Comparison of ENCODE assay signal across 8 cellular contexts in genomic region chr1:155974208-155975165, GRCh38. TPM values are rescaled to one million over a fixed set of nuclear protein-coding genes. Genes with fewer than 3 reads are reported as not detected.
DNase-seq lines count a peak whose midpoint lies in the region; ATAC-seq and TF ChIP-seq lines count a peak whose summit lies in the region.

No MANE protein-coding gene starts in this region.

- TF ChIP-seq CTCF in AG04450 (IDR thresholded peaks at IDR 0.05; ENCODE audit: low read depth, low read length) (no peak), astrocyte of the cerebellum (IDR thresholded peaks at IDR 0.05; ENCODE audit: low read depth, low read length, missing control alignments) (no peak), vagina (IDR thresholded peaks at IDR 0.05) (no peak), BE2C (IDR thresholded peaks at IDR 0.05; ENCODE audit: low read depth, low read length) (no peak)

- no peak overlapping the region for H4K91ac ChIP-seq in mesenchymal stem cell (ENCODE audit: low read length)

- H2BK15ac ChIP-seq in mesenchymal stem cell (ENCODE audit: low read depth, poor library complexity, severe bottlenecking): no peak overlapping the region

- H3K4me3 ChIP-seq in AG04450 (ENCODE audit: low read depth, low read length) (peak overlapping the region; percentile 85), astrocyte of the cerebellum (ENCODE audit: low read depth, low read length) (peak overlapping the region; percentile 89), mesenchymal stem cell (ENCODE audit: insufficient read depth in 1 of 2, low read depth in 1 of 2, low read length in 2 of 2) (peak overlapping the region in 1 of 2 experiments; percentile 92), vagina (peak overlapping the region; percentile 85 to 87), BE2C (ENCODE audit: low read depth, low read length) (no peak overlapping the region)

- WGBS in mesenchymal stem cell: 73% methylated on average over 14 of the region's 15 CpGs

- no peak overlapping the region for H2AFZ ChIP-seq in mesenchymal stem cell (ENCODE audit: low read depth, low read length)

- H3K4me1 ChIP-seq in mesenchymal stem cell (ENCODE audit: control insufficient read depth, insufficient read depth, low read depth, low read length): peaks cover 47% of the 10 kb centered on the region
- peaks cover 89% of the 10 kb centered on the region for H3K4me1 ChIP-seq in vagina
- H3K4me1 ChIP-seq in BE2C: peaks cover 3% of the 10 kb centered on the region

- H3K14ac ChIP-seq in mesenchymal stem cell (ENCODE audit: low read length in 2 of 2): peak overlapping the region in 1 of 2 experiments; percentile 91

- intact Hi-C loops in vagina (cut with DNase I): no loop called here

- no peak overlapping the region for H4K8ac ChIP-seq in mesenchymal stem cell (ENCODE audit: low read length)

- no peak overlapping the region for H3K23ac ChIP-seq in mesenchymal stem cell (ENCODE audit: low read length in 2 of 2)

- ATAC-seq in HG03095 (IDR thresholded peaks at IDR 0.05; ENCODE audit: unreplicated experiment): no peak

- H2BK12ac ChIP-seq in mesenchymal stem cell (ENCODE audit: low read length in 2 of 2): no peak overlapping the region

- peak overlapping the region; percentile 91 for H2AK5ac ChIP-seq in mesenchymal stem cell (ENCODE audit: low read length, severe bottlenecking)

- H3K36me3 ChIP-seq in mesenchymal stem cell (ENCODE audit: control insufficient read depth in 1 of 2, insufficient read depth in 2 of 2, low read depth in 1 of 2, low read length in 2 of 2): peaks cover 9 to 31% of the 10 kb centered on the region in 2 experiments
- H3K36me3 ChIP-seq in vagina: no peaks in the 10 kb centered on the region
- H3K36me3 ChIP-seq in BE2C: no peaks in the 10 kb centered on the region

- H3K4me2 ChIP-seq in mesenchymal stem cell (ENCODE audit: low read length, poor library complexity, severe bottlenecking): peak overlapping the region; percentile 20

- no peak for TF ChIP-seq POLR2A in vagina (IDR thresholded peaks at IDR 0.05)

- H3K9me3 ChIP-seq in AG04450 (ENCODE audit: control insufficient read depth, insufficient read depth, low read length) (peaks cover 3% of the 10 kb centered on the region; the same call in 1 of the 2 replicates), mesenchymal stem cell (ENCODE audit: control insufficient read depth, low read length) (no peaks in the 10 kb centered on the region), vagina (no peaks in the 10 kb centered on the region), BE2C (no peaks in the 10 kb centered on the region)

- peak overlapping the region; percentile 21 for H3K27ac ChIP-seq in AG04450 (ENCODE audit: low read depth, low read length)
- H3K27ac ChIP-seq in mesenchymal stem cell (ENCODE audit: low read length, poor library complexity, severe bottlenecking): peak overlapping the region; percentile 13
- H3K27ac ChIP-seq in vagina: peak overlapping the region; percentile 95

- peak overlapping the region in 1 of 2 experiments; percentile 71 for H3K4ac ChIP-seq in mesenchymal stem cell (ENCODE audit: low read depth in 1 of 2, low read length in 2 of 2)

- DNase-seq in AG04450 (ENCODE audit: low read depth, low spot score) (no peak), LHCN-M2 (ENCODE audit: low read depth) (peak; percentile 63), astrocyte of the cerebellum (ENCODE audit: low read depth) (no peak), mesenchymal stem cell (no peak), vagina (ENCODE audit: extremely low spot score in 2 of 2) (no peak), BE2C (no peak), islet precursor cell (no peak)

- in situ Hi-C loops in astrocyte of the cerebellum (cut with HindIII; ENCODE audit: low sequenced_read_pairs): no loop called here

- CTCF ChIA-PET in AG04450 (lab: Charles Lee): interaction anchor here (0.8 to 2.3 kb wide), 2 partner anchors 15 to 37 kb away, joined by 3 to 8 read pairs; no protein-coding TSS in a partner anchor

- H3K27me3 ChIP-seq in AG04450 (ENCODE audit: control insufficient read depth, insufficient read depth, low read length): no peaks in the 10 kb centered on the region
- H3K27me3 ChIP-seq in mesenchymal stem cell (ENCODE audit: control insufficient read depth in 1 of 2, insufficient read depth in 1 of 2, low read length in 2 of 2): no peaks in the 10 kb centered on the region
- no peaks in the 10 kb centered on the region for H3K27me3 ChIP-seq in vagina
- H3K27me3 ChIP-seq in BE2C: no peaks in the 10 kb centered on the region

- H3K79me1 ChIP-seq in mesenchymal stem cell (replicated peaks; ENCODE audit: low read length, poor library complexity, severe bottlenecking): peaks cover 3% of the 10 kb centered on the region

- peak overlapping the region; percentile 95 for H3K9ac ChIP-seq in mesenchymal stem cell (ENCODE audit: low read length)

- H2BK5ac ChIP-seq in mesenchymal stem cell (ENCODE audit: low read depth, low read length, poor library complexity, severe bottlenecking): no peak overlapping the region

- peak overlapping the region in 1 of 2 experiments; percentile 61 for H3K18ac ChIP-seq in mesenchymal stem cell (ENCODE audit: low read depth in 1 of 2, low read length in 2 of 2)

- POLR2A ChIA-PET in AG04450 (lab: Yijun Ruan, JAX): interaction anchor here (0.7 to 2.0 kb wide), 3 partner anchors 9 to 36 kb away, joined by 3 to 11 read pairs (median 5); no protein-coding TSS in a partner anchor

- H2BK120ac ChIP-seq in mesenchymal stem cell (ENCODE audit: low read depth, low read length): no peak overlapping the region

RNA-seq across cellular contexts. Expression of gene ARHGEF2, which starts 3.9 kb away (rescaled TPM):
- 121 and 128 TPM in 2 replicates for polyA plus RNA-seq in AG04450 (2011; rRNA removed)
- polyA minus RNA-seq in AG04450 (2011; rRNA and poly(A)+ RNA removed): 142 and 172 TPM in 2 replicates
- total RNA-seq in LHCN-M2 (2014; rRNA removed) (228 and 262 TPM in 2 replicates), vagina (76.4 TPM)
- 91.6 TPM for polyA plus RNA-seq in LHCN-M2 (2012)
- polyA plus RNA-seq in mesenchymal stem cell (2013, experiment 1 of 2): 58.9 TPM
- polyA plus RNA-seq in mesenchymal stem cell (2013, experiment 2 of 2): 55.6 TPM
- polyA plus RNA-seq in BE2C (2012; ENCODE audit: insufficient read depth, insufficient read length, low read depth): 293 TPM

RNA-seq across cellular contexts. Expression of gene RXFP4, which starts 33.0 kb away (rescaled TPM):
- not detected in 2 replicates for polyA plus RNA-seq in AG04450 (2011; rRNA removed)
- polyA minus RNA-seq in AG04450 (2011; rRNA and poly(A)+ RNA removed): not detected in 2 replicates
- not detected in 2 replicates for total RNA-seq in LHCN-M2 (2014; rRNA removed)
- polyA plus RNA-seq in LHCN-M2 (2012): not detected
- not detected for polyA plus RNA-seq in mesenchymal stem cell (2013, experiment 1 of 2)
- polyA plus RNA-seq in mesenchymal stem cell (2013, experiment 2 of 2): not detected
- total RNA-seq in vagina: not detected
- polyA plus RNA-seq in BE2C (2012; ENCODE audit: insufficient read depth, insufficient read length, low read depth): 2.1 TPM

RNA-seq across cellular contexts. Expression of gene KHDC4, which starts 40.3 kb away (rescaled TPM):
- polyA plus RNA-seq in AG04450 (2011; rRNA removed): 34.9 and 39.0 TPM in 2 replicates
- polyA minus RNA-seq in AG04450 (2011; rRNA and poly(A)+ RNA removed): 47.4 and 53.0 TPM in 2 replicates
- total RNA-seq in LHCN-M2 (2014; rRNA removed): 29.6 and 30.3 TPM in 2 replicates
- 11.4 TPM for polyA plus RNA-seq in LHCN-M2 (2012)
- polyA plus RNA-seq in mesenchymal stem cell (2013, experiment 1 of 2): 18.9 TPM
- 17.3 TPM for polyA plus RNA-seq in mesenchymal stem cell (2013, experiment 2 of 2)
- total RNA-seq in vagina: 47.6 TPM
- 44.7 TPM for polyA plus RNA-seq in BE2C (2012; ENCODE audit: insufficient read depth, insufficient read length, low read depth)

RNA-seq across cellular contexts. Expression of gene SSR2, which starts 46.3 kb away (rescaled TPM):
- 867 and 961 TPM in 2 replicates for polyA plus RNA-seq in AG04450 (2011; rRNA removed)
- polyA minus RNA-seq in AG04450 (2011; rRNA and poly(A)+ RNA removed): 384 and 431 TPM in 2 replicates
- 229 and 351 TPM in 2 replicates for total RNA-seq in LHCN-M2 (2014; rRNA removed)
- 381 TPM for polyA plus RNA-seq in LHCN-M2 (2012)
- polyA plus RNA-seq in mesenchymal stem cell (2013, experiment 1 of 2): 523 TPM
- 523 TPM for polyA plus RNA-seq in mesenchymal stem cell (2013, experiment 2 of 2)
- total RNA-seq in vagina: 187 TPM
- 528 TPM for polyA plus RNA-seq in BE2C (2012; ENCODE audit: insufficient read depth, insufficient read length, low read depth)

Comparison
In these comparisons a context has a peak if more than half of its experiments do, and no peak if none do; other contexts are left out.
1. H3K27ac ChIP-seq: peak in every context shown above with its lines; median percentile 95 in vagina; 21 in AG04450; 13 in mesenchymal stem cell.